ENCODE assay signal across 2 cellular contexts in the genomic region with DNA sequence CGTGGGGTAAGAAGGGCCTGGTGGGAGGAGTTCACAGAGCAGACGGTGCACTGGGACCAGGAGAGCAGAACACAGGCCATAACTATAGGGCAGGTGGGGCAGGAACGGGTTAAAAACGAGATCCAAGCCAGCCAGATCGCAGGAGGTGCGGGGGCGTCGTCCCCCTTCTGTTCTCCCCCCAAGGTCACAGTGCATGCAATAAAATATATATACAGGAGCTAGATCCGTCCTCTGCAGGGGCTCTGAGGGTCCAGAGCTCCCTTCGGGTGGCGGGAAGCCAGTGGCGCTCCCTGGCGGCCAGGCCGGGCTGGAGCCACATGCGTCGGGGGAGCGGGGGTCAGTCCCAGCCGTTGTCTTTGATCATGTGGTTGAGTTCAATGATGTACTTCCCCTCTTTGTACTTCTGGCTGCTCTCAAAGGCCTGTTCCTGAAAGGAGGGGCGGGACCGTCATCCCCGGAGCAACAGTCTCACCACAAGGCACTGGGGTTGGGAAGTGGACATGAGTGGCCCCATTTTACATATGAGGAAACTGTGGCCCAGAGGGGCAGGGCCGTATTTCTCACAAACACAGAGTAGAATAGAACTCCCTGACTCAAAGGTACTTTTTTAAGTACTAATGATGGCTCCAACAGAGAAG.
TF ChIP-seq lines count a peak whose summit lies in the region.

No MANE protein-coding gene starts in this region.

TF ChIP-seq in HEK293, 187 proteins besides CTCF, POLR2A, EP300 and RAD21 (continued from another document):
- TF ChIP-seq, protein P1, sequence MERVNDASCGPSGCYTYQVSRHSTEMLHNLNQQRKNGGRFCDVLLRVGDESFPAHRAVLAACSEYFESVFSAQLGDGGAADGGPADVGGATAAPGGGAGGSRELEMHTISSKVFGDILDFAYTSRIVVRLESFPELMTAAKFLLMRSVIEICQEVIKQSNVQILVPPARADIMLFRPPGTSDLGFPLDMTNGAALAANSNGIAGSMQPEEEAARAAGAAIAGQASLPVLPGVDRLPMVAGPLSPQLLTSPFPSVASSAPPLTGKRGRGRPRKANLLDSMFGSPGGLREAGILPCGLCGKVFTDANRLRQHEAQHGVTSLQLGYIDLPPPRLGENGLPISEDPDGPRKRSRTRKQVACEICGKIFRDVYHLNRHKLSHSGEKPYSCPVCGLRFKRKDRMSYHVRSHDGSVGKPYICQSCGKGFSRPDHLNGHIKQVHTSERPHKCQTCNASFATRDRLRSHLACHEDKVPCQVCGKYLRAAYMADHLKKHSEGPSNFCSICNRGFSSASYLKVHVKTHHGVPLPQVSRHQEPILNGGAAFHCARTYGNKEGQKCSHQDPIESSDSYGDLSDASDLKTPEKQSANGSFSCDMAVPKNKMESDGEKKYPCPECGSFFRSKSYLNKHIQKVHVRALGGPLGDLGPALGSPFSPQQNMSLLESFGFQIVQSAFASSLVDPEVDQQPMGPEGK (tag by site-specific recombination; IDR thresholded peaks at IDR 0.05) = peak; percentile 95
- TF ChIP-seq GFI1B (tag by site-specific recombination; IDR thresholded peaks at IDR 0.05) (no peak), ZNF223 (tag by site-specific recombination; IDR thresholded peaks at IDR 0.05) (no peak), ZNF404 (tag by site-specific recombination; IDR thresholded peaks at IDR 0.05) (no peak), SP2 (tag by site-specific recombination; IDR thresholded peaks at IDR 0.05) (peak; percentile 63), MYNN (tag by site-specific recombination; IDR thresholded peaks at IDR 0.05; ENCODE audit: borderline replicate concordance) (no peak), ZBTB48 (tag by site-specific recombination; IDR thresholded peaks at IDR 0.05) (peak; percentile 47), ZSCAN23 (tag by site-specific recombination; IDR thresholded peaks at IDR 0.05) (no peak; the same call in 1 of the 2 replicates), GLI4 (tag by site-specific recombination; IDR thresholded peaks at IDR 0.05) (0 out of 2 replicates have a peak, but pooled peaks have one; percentile 48), ZNF248 (tag by site-specific recombination; IDR thresholded peaks at IDR 0.05) (no peak), ZNF549 (tag by site-specific recombination; IDR thresholded peaks at IDR 0.05) (no peak), ZNF701 (tag by site-specific recombination; IDR thresholded peaks at IDR 0.05) (peak; percentile 79; the same call in 1 of the 2 replicates), ZNF76 (tag by site-specific recombination; IDR thresholded peaks at IDR 0.05; ENCODE audit: borderline replicate concordance, low read depth) (peak; percentile 41; the same call in 1 of the 2 replicates), ZFP3 (tag by site-specific recombination; IDR thresholded peaks at IDR 0.05; ENCODE audit: low read depth) (no peak), ZNF785 (tag by site-specific recombination; IDR thresholded peaks at IDR 0.05) (peak; percentile 59; the same call in 1 of the 2 replicates), ZNF239 (tag by site-specific recombination; IDR thresholded peaks at IDR 0.05) (no peak), ZNF510 (tag by site-specific recombination; IDR thresholded peaks at IDR 0.05; ENCODE audit: insufficient replicate concordance) (no peak), ZNF654 (tag by site-specific recombination; IDR thresholded peaks at IDR 0.05; ENCODE audit: low read depth) (peak; percentile 40), ZNF350 (tag by site-specific recombination; IDR thresholded peaks at IDR 0.05) (no peak), ZNF514 (tag by site-specific recombination; IDR thresholded peaks at IDR 0.05) (no peak), EGR2 (tag by site-specific recombination; IDR thresholded peaks at IDR 0.05; ENCODE audit: low read depth) (peak; percentile 72; the same call in 1 of the 2 replicates), ZBTB1 (tag by site-specific recombination; IDR thresholded peaks at IDR 0.05) (peak; percentile 12; the same call in 1 of the 2 replicates), BCL11A (tag by site-specific recombination; IDR thresholded peaks at IDR 0.05; ENCODE audit: low read depth) (peak; percentile 62), ZNF670 (tag by site-specific recombination; IDR thresholded peaks at IDR 0.05; ENCODE audit: low read depth) (no peak)
- TF ChIP-seq, protein P2, sequence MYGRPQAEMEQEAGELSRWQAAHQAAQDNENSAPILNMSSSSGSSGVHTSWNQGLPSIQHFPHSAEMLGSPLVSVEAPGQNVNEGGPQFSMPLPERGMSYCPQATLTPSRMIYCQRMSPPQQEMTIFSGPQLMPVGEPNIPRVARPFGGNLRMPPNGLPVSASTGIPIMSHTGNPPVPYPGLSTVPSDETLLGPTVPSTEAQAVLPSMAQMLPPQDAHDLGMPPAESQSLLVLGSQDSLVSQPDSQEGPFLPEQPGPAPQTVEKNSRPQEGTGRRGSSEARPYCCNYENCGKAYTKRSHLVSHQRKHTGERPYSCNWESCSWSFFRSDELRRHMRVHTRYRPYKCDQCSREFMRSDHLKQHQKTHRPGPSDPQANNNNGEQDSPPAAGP (tag by site-specific recombination; IDR thresholded peaks at IDR 0.05) = peak; percentile 49; the same call in 1 of the 2 replicates
- TF ChIP-seq, protein P3, sequence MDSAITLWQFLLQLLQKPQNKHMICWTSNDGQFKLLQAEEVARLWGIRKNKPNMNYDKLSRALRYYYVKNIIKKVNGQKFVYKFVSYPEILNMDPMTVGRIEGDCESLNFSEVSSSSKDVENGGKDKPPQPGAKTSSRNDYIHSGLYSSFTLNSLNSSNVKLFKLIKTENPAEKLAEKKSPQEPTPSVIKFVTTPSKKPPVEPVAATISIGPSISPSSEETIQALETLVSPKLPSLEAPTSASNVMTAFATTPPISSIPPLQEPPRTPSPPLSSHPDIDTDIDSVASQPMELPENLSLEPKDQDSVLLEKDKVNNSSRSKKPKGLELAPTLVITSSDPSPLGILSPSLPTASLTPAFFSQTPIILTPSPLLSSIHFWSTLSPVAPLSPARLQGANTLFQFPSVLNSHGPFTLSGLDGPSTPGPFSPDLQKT (IDR thresholded peaks at IDR 0.05; ENCODE audit: borderline replicate concordance, low read depth, low read length) = no peak

TF ChIP-seq in K562, 482 proteins besides CTCF, POLR2A, EP300 and RAD21 (continued from another document and continues in another):
- TF ChIP-seq, protein P4, sequence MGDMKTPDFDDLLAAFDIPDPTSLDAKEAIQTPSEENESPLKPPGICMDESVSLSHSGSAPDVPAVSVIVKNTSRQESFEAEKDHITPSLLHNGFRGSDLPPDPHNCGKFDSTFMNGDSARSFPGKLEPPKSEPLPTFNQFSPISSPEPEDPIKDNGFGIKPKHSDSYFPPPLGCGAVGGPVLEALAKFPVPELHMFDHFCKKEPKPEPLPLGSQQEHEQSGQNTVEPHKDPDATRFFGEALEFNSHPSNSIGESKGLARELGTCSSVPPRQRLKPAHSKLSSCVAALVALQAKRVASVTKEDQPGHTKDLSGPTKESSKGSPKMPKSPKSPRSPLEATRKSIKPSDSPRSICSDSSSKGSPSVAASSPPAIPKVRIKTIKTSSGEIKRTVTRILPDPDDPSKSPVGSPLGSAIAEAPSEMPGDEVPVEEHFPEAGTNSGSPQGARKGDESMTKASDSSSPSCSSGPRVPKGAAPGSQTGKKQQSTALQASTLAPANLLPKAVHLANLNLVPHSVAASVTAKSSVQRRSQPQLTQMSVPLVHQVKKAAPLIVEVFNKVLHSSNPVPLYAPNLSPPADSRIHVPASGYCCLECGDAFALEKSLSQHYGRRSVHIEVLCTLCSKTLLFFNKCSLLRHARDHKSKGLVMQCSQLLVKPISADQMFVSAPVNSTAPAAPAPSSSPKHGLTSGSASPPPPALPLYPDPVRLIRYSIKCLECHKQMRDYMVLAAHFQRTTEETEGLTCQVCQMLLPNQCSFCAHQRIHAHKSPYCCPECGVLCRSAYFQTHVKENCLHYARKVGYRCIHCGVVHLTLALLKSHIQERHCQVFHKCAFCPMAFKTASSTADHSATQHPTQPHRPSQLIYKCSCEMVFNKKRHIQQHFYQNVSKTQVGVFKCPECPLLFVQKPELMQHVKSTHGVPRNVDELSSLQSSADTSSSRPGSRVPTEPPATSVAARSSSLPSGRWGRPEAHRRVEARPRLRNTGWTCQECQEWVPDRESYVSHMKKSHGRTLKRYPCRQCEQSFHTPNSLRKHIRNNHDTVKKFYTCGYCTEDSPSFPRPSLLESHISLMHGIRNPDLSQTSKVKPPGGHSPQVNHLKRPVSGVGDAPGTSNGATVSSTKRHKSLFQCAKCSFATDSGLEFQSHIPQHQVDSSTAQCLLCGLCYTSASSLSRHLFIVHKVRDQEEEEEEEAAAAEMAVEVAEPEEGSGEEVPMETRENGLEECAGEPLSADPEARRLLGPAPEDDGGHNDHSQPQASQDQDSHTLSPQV (IDR thresholded peaks at IDR 0.05) = peak; percentile 100
- TF ChIP-seq, protein P5, sequence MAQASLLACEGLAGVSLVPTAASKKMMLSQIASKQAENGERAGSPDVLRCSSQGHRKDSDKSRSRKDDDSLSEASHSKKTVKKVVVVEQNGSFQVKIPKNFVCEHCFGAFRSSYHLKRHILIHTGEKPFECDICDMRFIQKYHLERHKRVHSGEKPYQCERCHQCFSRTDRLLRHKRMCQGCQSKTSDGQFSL (CRISPR knock-in tag; IDR thresholded peaks at IDR 0.05) = no peak
- TF ChIP-seq, protein P5 (tag; IDR thresholded peaks at IDR 0.05) = peak in 1 of 2 experiments; percentile 88; a peak in 1 of 4 replicates
- TF ChIP-seq ZKSCAN3 (CRISPR knock-in tag; IDR thresholded peaks at IDR 0.05) = peak; percentile 69
- no peak for TF ChIP-seq POLR2H (tag; IDR thresholded peaks at IDR 0.05; ENCODE audit: low read depth)
- TF ChIP-seq ILF3 (IDR thresholded peaks at IDR 0.05; ENCODE audit: borderline replicate concordance) = no peak
- TF ChIP-seq, protein P6, sequence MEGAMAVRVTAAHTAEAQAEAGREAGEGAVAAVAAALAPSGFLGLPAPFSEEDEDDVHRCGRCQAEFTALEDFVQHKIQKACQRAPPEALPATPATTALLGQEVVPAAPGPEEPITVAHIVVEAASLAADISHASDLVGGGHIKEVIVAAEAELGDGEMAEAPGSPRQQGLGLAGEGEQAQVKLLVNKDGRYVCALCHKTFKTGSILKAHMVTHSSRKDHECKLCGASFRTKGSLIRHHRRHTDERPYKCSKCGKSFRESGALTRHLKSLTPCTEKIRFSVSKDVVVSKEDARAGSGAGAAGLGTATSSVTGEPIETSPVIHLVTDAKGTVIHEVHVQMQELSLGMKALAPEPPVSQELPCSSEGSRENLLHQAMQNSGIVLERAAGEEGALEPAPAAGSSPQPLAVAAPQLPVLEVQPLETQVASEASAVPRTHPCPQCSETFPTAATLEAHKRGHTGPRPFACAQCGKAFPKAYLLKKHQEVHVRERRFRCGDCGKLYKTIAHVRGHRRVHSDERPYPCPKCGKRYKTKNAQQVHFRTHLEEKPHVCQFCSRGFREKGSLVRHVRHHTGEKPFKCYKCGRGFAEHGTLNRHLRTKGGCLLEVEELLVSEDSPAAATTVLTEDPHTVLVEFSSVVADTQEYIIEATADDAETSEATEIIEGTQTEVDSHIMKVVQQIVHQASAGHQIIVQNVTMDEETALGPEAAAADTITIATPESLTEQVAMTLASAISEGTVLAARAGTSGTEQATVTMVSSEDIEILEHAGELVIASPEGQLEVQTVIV (CRISPR knock-in tag; IDR thresholded peaks at IDR 0.05; ENCODE audit: borderline replicate concordance) = no peak; the same call in 1 of the 2 replicates
- TF ChIP-seq, protein P7, sequence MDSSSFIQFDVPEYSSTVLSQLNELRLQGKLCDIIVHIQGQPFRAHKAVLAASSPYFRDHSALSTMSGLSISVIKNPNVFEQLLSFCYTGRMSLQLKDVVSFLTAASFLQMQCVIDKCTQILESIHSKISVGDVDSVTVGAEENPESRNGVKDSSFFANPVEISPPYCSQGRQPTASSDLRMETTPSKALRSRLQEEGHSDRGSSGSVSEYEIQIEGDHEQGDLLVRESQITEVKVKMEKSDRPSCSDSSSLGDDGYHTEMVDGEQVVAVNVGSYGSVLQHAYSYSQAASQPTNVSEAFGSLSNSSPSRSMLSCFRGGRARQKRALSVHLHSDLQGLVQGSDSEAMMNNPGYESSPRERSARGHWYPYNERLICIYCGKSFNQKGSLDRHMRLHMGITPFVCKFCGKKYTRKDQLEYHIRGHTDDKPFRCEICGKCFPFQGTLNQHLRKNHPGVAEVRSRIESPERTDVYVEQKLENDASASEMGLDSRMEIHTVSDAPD (CRISPR knock-in tag; IDR thresholded peaks at IDR 0.05) = peak; percentile 84
- no peak; the same call in 1 of the 2 replicates for TF ChIP-seq SMC3 (conservative IDR thresholded peaks at IDR 0.05; ENCODE audit: insufficient read depth, low read depth, low read length)
- no peak for TF ChIP-seq ZNF282 (CRISPR knock-in tag; IDR thresholded peaks at IDR 0.05)
- TF ChIP-seq SMARCE1 (IDR thresholded peaks at IDR 0.05) = 0 out of 2 replicates have a peak, but pooled peaks have one; percentile 54
- TF ChIP-seq, protein P8, sequence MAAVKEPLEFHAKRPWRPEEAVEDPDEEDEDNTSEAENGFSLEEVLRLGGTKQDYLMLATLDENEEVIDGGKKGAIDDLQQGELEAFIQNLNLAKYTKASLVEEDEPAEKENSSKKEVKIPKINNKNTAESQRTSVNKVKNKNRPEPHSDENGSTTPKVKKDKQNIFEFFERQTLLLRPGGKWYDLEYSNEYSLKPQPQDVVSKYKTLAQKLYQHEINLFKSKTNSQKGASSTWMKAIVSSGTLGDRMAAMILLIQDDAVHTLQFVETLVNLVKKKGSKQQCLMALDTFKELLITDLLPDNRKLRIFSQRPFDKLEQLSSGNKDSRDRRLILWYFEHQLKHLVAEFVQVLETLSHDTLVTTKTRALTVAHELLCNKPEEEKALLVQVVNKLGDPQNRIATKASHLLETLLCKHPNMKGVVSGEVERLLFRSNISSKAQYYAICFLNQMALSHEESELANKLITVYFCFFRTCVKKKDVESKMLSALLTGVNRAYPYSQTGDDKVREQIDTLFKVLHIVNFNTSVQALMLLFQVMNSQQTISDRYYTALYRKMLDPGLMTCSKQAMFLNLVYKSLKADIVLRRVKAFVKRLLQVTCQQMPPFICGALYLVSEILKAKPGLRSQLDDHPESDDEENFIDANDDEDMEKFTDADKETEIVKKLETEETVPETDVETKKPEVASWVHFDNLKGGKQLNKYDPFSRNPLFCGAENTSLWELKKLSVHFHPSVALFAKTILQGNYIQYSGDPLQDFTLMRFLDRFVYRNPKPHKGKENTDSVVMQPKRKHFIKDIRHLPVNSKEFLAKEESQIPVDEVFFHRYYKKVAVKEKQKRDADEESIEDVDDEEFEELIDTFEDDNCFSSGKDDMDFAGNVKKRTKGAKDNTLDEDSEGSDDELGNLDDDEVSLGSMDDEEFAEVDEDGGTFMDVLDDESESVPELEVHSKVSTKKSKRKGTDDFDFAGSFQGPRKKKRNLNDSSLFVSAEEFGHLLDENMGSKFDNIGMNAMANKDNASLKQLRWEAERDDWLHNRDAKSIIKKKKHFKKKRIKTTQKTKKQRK (IDR thresholded peaks at IDR 0.05; ENCODE audit: borderline replicate concordance, low read depth, low read length) = no peak
- no peak for TF ChIP-seq SAFB (IDR thresholded peaks at IDR 0.05; ENCODE audit: borderline replicate concordance, low read depth, low read length)
- TF ChIP-seq GATA2 (CRISPR knock-in tag; IDR thresholded peaks at IDR 0.05) = no peak
- 0 out of 2 replicates have a peak, but pooled peaks have one; percentile 42 for TF ChIP-seq ZSCAN32 (CRISPR knock-in tag; IDR thresholded peaks at IDR 0.05)
- TF ChIP-seq ZNF184 (CRISPR knock-in tag; IDR thresholded peaks at IDR 0.05) = no peak
- peak; percentile 99 for TF ChIP-seq SMARCA5 (IDR thresholded peaks at IDR 0.05)
- peak; percentile 80 for TF ChIP-seq ZBTB17 (CRISPR knock-in tag; IDR thresholded peaks at IDR 0.05)
- no peak for TF ChIP-seq NCOA4 (IDR thresholded peaks at IDR 0.05; ENCODE audit: partially characterized antibody)
- peak; percentile 74 for TF ChIP-seq EGR1 (conservative IDR thresholded peaks at IDR 0.05)
- TF ChIP-seq, protein P9, sequence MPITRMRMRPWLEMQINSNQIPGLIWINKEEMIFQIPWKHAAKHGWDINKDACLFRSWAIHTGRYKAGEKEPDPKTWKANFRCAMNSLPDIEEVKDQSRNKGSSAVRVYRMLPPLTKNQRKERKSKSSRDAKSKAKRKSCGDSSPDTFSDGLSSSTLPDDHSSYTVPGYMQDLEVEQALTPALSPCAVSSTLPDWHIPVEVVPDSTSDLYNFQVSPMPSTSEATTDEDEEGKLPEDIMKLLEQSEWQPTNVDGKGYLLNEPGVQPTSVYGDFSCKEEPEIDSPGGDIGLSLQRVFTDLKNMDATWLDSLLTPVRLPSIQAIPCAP (CRISPR knock-in tag; IDR thresholded peaks at IDR 0.05; ENCODE audit: borderline replicate concordance) = no peak
